Comparison of ENCODE assay signal across 13 cellular contexts in the genomic region with DNA sequence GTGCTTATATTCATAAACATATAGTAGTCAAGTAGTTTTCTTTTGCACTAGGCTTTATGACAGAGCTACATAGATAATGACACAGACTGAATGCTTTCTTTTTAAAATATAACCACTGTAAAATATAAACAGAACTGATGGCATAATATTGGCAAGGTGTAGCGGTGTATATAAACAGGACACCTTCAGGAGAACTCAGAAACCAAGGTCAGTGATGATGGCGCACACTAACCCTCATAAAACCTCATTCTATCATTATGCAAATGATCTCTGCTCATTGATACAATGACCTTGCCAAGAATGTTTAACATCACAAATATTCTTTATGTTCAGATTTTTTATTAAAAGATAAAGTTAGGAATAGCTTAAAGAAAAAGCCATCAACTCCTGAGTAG. TPM values are rescaled to one million over a fixed set of nuclear protein-coding genes. Genes with fewer than 3 reads are reported as not detected.
DNase-seq lines count a peak whose midpoint lies in the region; ATAC-seq, FAIRE-seq and TF ChIP-seq lines count a peak whose summit lies in the region.
"Had no signal": no experiment of that assay in that cellular context is flagged by ENCODE, and none has a peak within 500 bp of the region (broad histone marks: within the 10 kb centered on the region; RNA-seq: fewer than 3 reads in every experiment).

No MANE protein-coding gene starts in this region.

- peaks cover 31% of the 10 kb centered on the region for H3K4me1 ChIP-seq in mucosa of descending colon (ENCODE audit: low read depth)

- H3K4me3 Mint-ChIP-seq in activated naive CD4-positive, alpha-beta T cell treated with anti-CD3 and anti-CD28 coated beads, Interleukin-2, amount 10 ng/mL, durations not matched to agents 7 days and 5 days = no peak overlapping the region
- H3K4me3 Mint-ChIP-seq: stimulated activated naive CD8-positive, alpha-beta T cell treated with anti-CD3 and anti-CD28 coated beads, Interleukin-15, Interleukin-2, amounts not matched to agents 100 ng/mL and 50 ng/mL, for 24 hours had no signal

- peaks cover 7% of the 10 kb centered on the region for H3K27me3 Mint-ChIP-seq in activated naive CD4-positive, alpha-beta T cell treated with anti-CD3 and anti-CD28 coated beads, Interleukin-2, amount 10 ng/mL, durations not matched to agents 7 days and 5 days
- H3K27me3 Mint-ChIP-seq: stimulated activated naive CD8-positive, alpha-beta T cell treated with anti-CD3 and anti-CD28 coated beads, Interleukin-15, Interleukin-2, amounts not matched to agents 100 ng/mL and 50 ng/mL, for 24 hours had no signal

- CTCF ChIA-PET in activated naive CD4-positive, alpha-beta T cell treated with anti-CD3 and anti-CD28 coated beads, Interleukin-2, amount 10 ng/mL, durations not matched to agents 7 days and 5 days (lab: Charles Lee) = interaction anchor here (2.2 kb wide), 1 partner anchor 8 kb away, joined by 10 read pairs; no protein-coding TSS in a partner anchor

- intact Hi-C loops in Right ventricle myocardium inferior (cut with DNase I) = no loop called here
- intact Hi-C loops in left cardiac atrium (cut with DNase I) = no loop called here
- intact Hi-C loops in mucosa of descending colon (cut with DNase I, micrococcal nuclease) = no loop called here

- no peak for DNase-seq in Right ventricle myocardium inferior (ENCODE audit: missing footprints)
- DNase-seq in left cardiac atrium = no peak
- no peak for DNase-seq in epithelial cell of proximal tubule (ENCODE audit: low read depth)
- peak in 1 of 3 donors; percentile 51 for DNase-seq in mucosa of descending colon
- DNase-seq in D721Med (ENCODE audit: insufficient read length, low spot score) = no peak
- no peak for DNase-seq in DMS 273 treated with DMSO at 0.1 percent for 48 hours (lab: John Stamatoyannopoulos, UW)
- no peak for DNase-seq in activated T-cell treated with anti-CD3 and anti-CD28 coated beads, Interleukin-2, amount 50 U/mL, for 1 hour
- no peak for DNase-seq in activated naive CD4-positive, alpha-beta T cell treated with anti-CD3 and anti-CD28 coated beads, Interleukin-2, amount 10 ng/mL, durations not matched to agents 7 days and 5 days
- DNase-seq: adrenal gland; DND-41; stimulated activated CD4-positive, alpha-beta T cell treated with anti-CD3 and anti-CD28 coated beads, Interleukin-2, amount 100 ng/mL, for 48 hours; T1000 had no signal

- peak overlapping the region; percentile 46 for H3K4me3 ChIP-seq in epithelial cell of proximal tubule (ENCODE audit: low read depth, low read length)
- H3K4me3 ChIP-seq in mucosa of descending colon = no peak overlapping the region

- no peak for FAIRE-seq in D721Med (lab: Jason Lieb, UNC)

- H3K27ac Mint-ChIP-seq in activated naive CD4-positive, alpha-beta T cell treated with anti-CD3 and anti-CD28 coated beads, Interleukin-2, amount 10 ng/mL, durations not matched to agents 7 days and 5 days = no peak overlapping the region
- H3K27ac Mint-ChIP-seq: stimulated activated naive CD8-positive, alpha-beta T cell treated with anti-CD3 and anti-CD28 coated beads, Interleukin-15, Interleukin-2, amounts not matched to agents 100 ng/mL and 50 ng/mL, for 24 hours had no signal

- no peaks in the 10 kb centered on the region for H3K36me3 Mint-ChIP-seq in activated naive CD4-positive, alpha-beta T cell treated with anti-CD3 and anti-CD28 coated beads, Interleukin-2, amount 10 ng/mL, durations not matched to agents 7 days and 5 days

- H3K4me1 Mint-ChIP-seq in activated naive CD4-positive, alpha-beta T cell treated with anti-CD3 and anti-CD28 coated beads, Interleukin-2, amount 10 ng/mL, durations not matched to agents 7 days and 5 days = no peaks in the 10 kb centered on the region

- no peaks in the 10 kb centered on the region for H3K36me3 ChIP-seq in mucosa of descending colon (ENCODE audit: low read depth)
- H3K36me3 ChIP-seq: adrenal gland had no signal

- ATAC-seq in Right ventricle myocardium inferior (peak; percentile 24), left cardiac atrium (no peak), mucosa of descending colon (peak; percentile 68)

- TF ChIP-seq CTCF in epithelial cell of proximal tubule (conservative IDR thresholded peaks at IDR 0.05; ENCODE audit: low read depth, low read length) = no peak
- TF ChIP-seq CTCF in mucosa of descending colon (IDR thresholded peaks at IDR 0.05) = no peak
- no peak for TF ChIP-seq CTCF in D721Med (IDR thresholded peaks at IDR 0.05; ENCODE audit: insufficient read depth, missing control alignments)

- no peaks in the 10 kb centered on the region for H3K9me3 ChIP-seq in mucosa of descending colon
- H3K9me3 ChIP-seq: adrenal gland had no signal

- H3K9me3 Mint-ChIP-seq in activated naive CD4-positive, alpha-beta T cell treated with anti-CD3 and anti-CD28 coated beads, Interleukin-2, amount 10 ng/mL, durations not matched to agents 7 days and 5 days = no peaks in the 10 kb centered on the region
- H3K9me3 Mint-ChIP-seq: stimulated activated naive CD8-positive, alpha-beta T cell treated with anti-CD3 and anti-CD28 coated beads, Interleukin-15, Interleukin-2, amounts not matched to agents 100 ng/mL and 50 ng/mL, for 24 hours had no signal

RNA-seq across cellular contexts. Expression of gene DST, which starts 48.5 kb away (rescaled TPM):
- 243 TPM for total RNA-seq in Right ventricle myocardium inferior
- total RNA-seq in left cardiac atrium = 100 to 1,000 TPM; 190 to 213 TPM
- total RNA-seq in epithelial cell of proximal tubule = 75.8 and 97.7 TPM in 2 replicates
- 100 to 1,000 TPM; 208 to 580 (median 356) TPM for total RNA-seq in mucosa of descending colon

Comparison
In these comparisons a context has a peak if more than half of its experiments do, and no peak if none do; other contexts are left out.
1. ATAC-seq: peak in Right ventricle myocardium inferior (single experiment) and mucosa of descending colon (single experiment); none in left cardiac atrium (0 of 2).